ENCODE assay signal across 22 cellular contexts in genomic region chr7:80665526-80665925, GRCh38. TPM values are rescaled to one million over a fixed set of nuclear protein-coding genes. Genes with fewer than 3 reads are reported as not detected.
"Had no signal": no experiment of that assay in that cellular context is flagged by ENCODE, and none has a peak within 500 bp of the region (broad histone marks: within the 10 kb centered on the region; RNA-seq: fewer than 3 reads in every experiment).

No MANE protein-coding gene starts in this region.

- H3K4me3 ChIP-seq: lower lobe of right lung, spleen, thyroid gland had no signal

- H3K27ac Mint-ChIP-seq: activated CD4-positive, alpha-beta T cell treated with anti-CD3 and anti-CD28 coated beads, Interleukin-2, amount 10 ng/mL, durations not matched to agents 7 days and 5 days; activated CD8-positive, alpha-beta T cell treated with anti-CD3 and anti-CD28 coated beads, Interleukin-2, amount 10 ng/mL, durations not matched to agents 7 days and 5 days; activated naive CD4-positive, alpha-beta T cell treated with anti-CD3 and anti-CD28 coated beads for 36 hours; activated T-cell treated with anti-CD3 and anti-CD28 coated beads, Interleukin-2, amount 50 U/mL, for 24 hours; activated T-helper 2 cell treated with anti-CD3 and anti-CD28 coated beads, Interferon-gamma antibody, Interleukin-2, Interleukin-4, amounts not matched to agents 10 μg/mL and 5 μg/mL and 100 μg/mL, durations not matched to agents 14 hours and 24 hours and 36 hours; natural killer cell treated with Interleukin-12 subunit alpha and Interleukin-12 subunit beta and Interleukin-15 and Interleukin-18, amount 100 ng/mL, for 72 hours; stimulated activated memory B cell treated with anti-CD40 and anti-IgM and Interleukin-4, amounts not matched to agents 10 μg/mL and 1 μg/mL and 100 μg/mL, for 72 hours had no signal

- H3K36me3 ChIP-seq: brain microvascular endothelial cell, thyroid gland had no signal

- H3K27ac ChIP-seq: brain microvascular endothelial cell, lower lobe of right lung, spleen, thyroid gland had no signal

- H3K9me3 Mint-ChIP-seq: activated CD4-positive, alpha-beta T cell treated with anti-CD3 and anti-CD28 coated beads, Interleukin-2, amount 10 ng/mL, durations not matched to agents 7 days and 5 days; activated naive CD4-positive, alpha-beta T cell treated with anti-CD3 and anti-CD28 coated beads for 36 hours; activated T-cell treated with anti-CD3 and anti-CD28 coated beads, Interleukin-2, amount 50 U/mL, for 24 hours; activated T-helper 2 cell treated with anti-CD3 and anti-CD28 coated beads, Interferon-gamma antibody, Interleukin-2, Interleukin-4, amounts not matched to agents 10 μg/mL and 5 μg/mL and 100 μg/mL, durations not matched to agents 14 hours and 24 hours and 36 hours; natural killer cell treated with Interleukin-12 subunit alpha and Interleukin-12 subunit beta and Interleukin-15 and Interleukin-18, amount 100 ng/mL, for 72 hours; stimulated activated memory B cell treated with anti-CD40 and anti-IgM and Interleukin-4, amounts not matched to agents 10 μg/mL and 1 μg/mL and 100 μg/mL, for 72 hours had no signal

- H3K9me3 ChIP-seq: lower lobe of right lung, spleen, thyroid gland had no signal

- H3K36me3 Mint-ChIP-seq: natural killer cell treated with Interleukin-12 subunit alpha and Interleukin-12 subunit beta and Interleukin-15 and Interleukin-18, amount 100 ng/mL, for 72 hours; stimulated activated memory B cell treated with anti-CD40 and anti-IgM and Interleukin-4, amounts not matched to agents 10 μg/mL and 1 μg/mL and 100 μg/mL, for 72 hours had no signal

- H3K27me3 Mint-ChIP-seq: activated CD4-positive, alpha-beta T cell treated with anti-CD3 and anti-CD28 coated beads, Interleukin-2, amount 10 ng/mL, durations not matched to agents 7 days and 5 days; activated T-cell treated with anti-CD3 and anti-CD28 coated beads, Interleukin-2, amount 50 U/mL, for 24 hours; natural killer cell treated with Interleukin-12 subunit alpha and Interleukin-12 subunit beta and Interleukin-15 and Interleukin-18, amount 100 ng/mL, for 72 hours; stimulated activated memory B cell treated with anti-CD40 and anti-IgM and Interleukin-4, amounts not matched to agents 10 μg/mL and 1 μg/mL and 100 μg/mL, for 72 hours had no signal

- H3K4me3 Mint-ChIP-seq: activated CD4-positive, alpha-beta T cell treated with anti-CD3 and anti-CD28 coated beads, Interleukin-2, amount 10 ng/mL, durations not matched to agents 7 days and 5 days; activated CD8-positive, alpha-beta T cell treated with anti-CD3 and anti-CD28 coated beads, Interleukin-2, amount 10 ng/mL, durations not matched to agents 7 days and 5 days; activated naive CD4-positive, alpha-beta T cell treated with anti-CD3 and anti-CD28 coated beads for 36 hours; activated T-cell treated with anti-CD3 and anti-CD28 coated beads, Interleukin-2, amount 50 U/mL, for 24 hours; natural killer cell treated with Interleukin-12 subunit alpha and Interleukin-12 subunit beta and Interleukin-15 and Interleukin-18, amount 100 ng/mL, for 72 hours; stimulated activated memory B cell treated with anti-CD40 and anti-IgM and Interleukin-4, amounts not matched to agents 10 μg/mL and 1 μg/mL and 100 μg/mL, for 72 hours had no signal

- H3K4me1 Mint-ChIP-seq: activated CD4-positive, alpha-beta T cell treated with anti-CD3 and anti-CD28 coated beads, Interleukin-2, amount 10 ng/mL, durations not matched to agents 7 days and 5 days; stimulated activated memory B cell treated with anti-CD40 and anti-IgM and Interleukin-4, amounts not matched to agents 10 μg/mL and 1 μg/mL and 100 μg/mL, for 72 hours had no signal

- H3K27me3 ChIP-seq: brain microvascular endothelial cell, spleen, thyroid gland had no signal

- DNase-seq: activated CD4-positive, alpha-beta T cell treated with anti-CD3 and anti-CD28 coated beads, Interleukin-2, amount 10 ng/mL, durations not matched to agents 7 days and 5 days; activated CD8-positive, alpha-beta T cell treated with anti-CD3 and anti-CD28 coated beads, Interleukin-2, amount 10 ng/mL, durations not matched to agents 7 days and 5 days; activated naive CD4-positive, alpha-beta T cell treated with anti-CD3 and anti-CD28 coated beads for 36 hours; activated T-cell treated with anti-CD3 and anti-CD28 coated beads, Interleukin-2, amount 50 U/mL, for 24 hours; anterior cingulate cortex; brain microvascular endothelial cell; cortex of kidney; effector CD4-positive, alpha-beta T cell; foreskin melanocyte; hypothalamus; islet precursor cell; left colon; lower lobe of right lung; posterior cingulate gyrus; spleen; stimulated activated CD4-positive, alpha-beta T cell treated with anti-CD3 and anti-CD28 coated beads, Interleukin-4, amount 100 ng/mL, for 4 hours; T1000; thyroid gland had no signal

- H3K4me1 ChIP-seq: lower lobe of right lung, spleen, thyroid gland had no signal

RNA-seq across cellular contexts. Expression of gene CD36, which starts 27.1 kb away (rescaled TPM):
- total RNA-seq: activated CD4-positive, alpha-beta T cell treated with anti-CD3 and anti-CD28 coated beads, Interleukin-2, amount 10 ng/mL, durations not matched to agents 7 days and 5 days; activated CD8-positive, alpha-beta T cell treated with anti-CD3 and anti-CD28 coated beads, Interleukin-2, amount 10 ng/mL, durations not matched to agents 7 days and 5 days; activated naive CD4-positive, alpha-beta T cell treated with anti-CD3 and anti-CD28 coated beads for 36 hours; activated T-helper 2 cell treated with anti-CD3 and anti-CD28 coated beads, Interferon-gamma antibody, Interleukin-2, Interleukin-4, amounts not matched to agents 10 μg/mL and 5 μg/mL and 100 μg/mL, durations not matched to agents 14 hours and 24 hours and 36 hours; natural killer cell treated with Interleukin-12 subunit alpha and Interleukin-12 subunit beta and Interleukin-15 and Interleukin-18, amount 100 ng/mL, for 72 hours; T-helper 1 cell treated with Interleukin-12 subunit alpha and Interleukin-12 subunit beta and Interleukin-4 antibody, amounts not matched to agents 30 ng/mL and 1 ng/mL, for 36 hours had no signal
